In the genomic region with DNA sequence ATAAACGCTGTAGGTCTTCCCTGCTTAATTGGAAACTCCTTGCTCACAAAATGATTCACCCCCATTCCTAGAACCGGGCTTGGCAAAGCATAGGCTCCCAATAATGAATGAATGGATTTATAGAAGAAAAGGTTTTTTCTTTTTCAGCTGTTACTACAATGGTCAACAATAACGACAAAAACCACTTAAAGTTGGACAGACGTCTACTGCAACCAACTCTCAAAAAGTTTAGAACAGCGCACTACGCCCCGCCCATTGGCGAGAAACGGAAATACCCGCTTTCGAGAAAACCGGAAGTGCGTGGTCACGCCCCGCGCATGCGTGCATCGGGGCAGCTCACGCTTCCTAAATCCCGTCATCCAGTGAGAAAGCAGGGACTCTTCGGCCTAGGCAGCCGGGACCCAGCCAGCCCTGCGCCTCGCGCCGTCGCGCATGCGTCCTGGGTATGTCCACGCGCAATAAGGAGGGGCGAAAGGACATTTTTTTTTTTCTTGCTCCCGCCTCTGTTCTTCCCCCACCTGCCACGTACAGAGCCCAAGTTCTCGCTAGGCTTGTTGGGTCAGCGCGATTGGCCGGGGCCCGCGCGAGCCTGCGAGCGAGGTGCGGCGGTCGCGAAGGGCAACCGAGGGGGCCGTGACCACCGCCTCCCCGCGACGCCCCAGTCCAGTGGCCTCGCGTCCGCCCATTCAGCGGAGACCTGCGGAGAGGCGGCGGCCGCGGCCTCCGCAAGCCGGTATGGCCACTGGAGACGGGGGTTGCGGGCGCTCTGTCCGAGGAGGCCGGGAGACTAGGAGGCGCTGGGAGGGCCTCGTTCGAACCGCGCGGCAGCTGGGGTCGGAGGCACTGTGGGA, we compare ENCODE assay signal across 8 cellular contexts. TPM values are rescaled to one million over a fixed set of nuclear protein-coding genes. Genes with fewer than 3 reads are reported as not detected.
A peak's percentile ranks its signal among the peaks of the same experiment; 100 is the strongest.
DNase-seq lines count a peak whose midpoint lies in the region; ATAC-seq, FAIRE-seq and TF ChIP-seq lines count a peak whose summit lies in the region.

A gene (plus strand): TSS at position 506 of the 851 bp plus-strand sequence. CDS start 4,192 bp downstream, outside the sequence.

- H3K79me2 ChIP-seq in OCI-LY3 (ENCODE audit: low read length): peaks cover 48% of the 10 kb centered on the region

- no peaks in the 10 kb centered on the region for H3K9me3 ChIP-seq in OCI-LY3 (ENCODE audit: insufficient read depth, low read length)
- no peaks in the 10 kb centered on the region for H3K9me3 ChIP-seq in mesodermal cell (ENCODE audit: control insufficient read depth, low read length)

- DNase-seq in D341Med (ENCODE audit: low spot score) (peak; percentile 100), HuH-7 (ENCODE audit: low spot score) (peak; percentile 99)
- DNase-seq in activated CD8-positive, alpha-beta memory T cell treated with anti-CD3 and anti-CD28 coated beads, Interleukin-2, amount 50 U/mL, for 48 hours: peak; percentile 98
- DNase-seq in stimulated activated CD8-positive, alpha-beta memory T cell treated with anti-CD3 and anti-CD28 coated beads, Interleukin-15, amount 100 ng/mL, for 4 hours (ENCODE audit: low read depth in 2 of 2): peak; percentile 93 to 94

- H2AFZ ChIP-seq in OCI-LY3 (ENCODE audit: low read depth, low read length): 0 out of 2 replicates have a peak within 1 kb of the TSS, but pooled peaks have one; percentile 35

- H3K4me1 ChIP-seq in OCI-LY3 (ENCODE audit: low read length) (peaks cover 19% of the 10 kb centered on the region), mesodermal cell (ENCODE audit: control insufficient read depth, insufficient read depth, low read length, poor library complexity, severe bottlenecking) (peaks cover 4% of the 10 kb centered on the region)

- no peaks in the 10 kb centered on the region for H3K27me3 ChIP-seq in OCI-LY3 (ENCODE audit: low read depth, low read length)

- TF ChIP-seq CTCF in OCI-LY3 (IDR thresholded peaks at IDR 0.05; ENCODE audit: low read depth, low read length): no peak

- H3K36me3 ChIP-seq in OCI-LY3 (replicated peaks; ENCODE audit: low read depth, low read length) (peaks cover 25% of the 10 kb centered on the region), mesodermal cell (ENCODE audit: control insufficient read depth, insufficient read depth, low read length) (peaks cover 26% of the 10 kb centered on the region)

- H3K4me3 ChIP-seq in OCI-LY3 (ENCODE audit: low read length) (peak within 1 kb of the TSS; percentile 96), mesodermal cell (ENCODE audit: extremely low read depth, insufficient read depth, low read length, poor library complexity, severe bottlenecking) (peak within 1 kb of the TSS; percentile 67)

- FAIRE-seq in endometrium (lab: Jason Lieb, UNC): peak; percentile 99

- peak within 1 kb of the TSS; percentile 84 for H3K27ac ChIP-seq in OCI-LY3 (ENCODE audit: low read length)
- H3K27ac ChIP-seq in mesodermal cell (ENCODE audit: low read depth, low read length, severe bottlenecking): peak within 1 kb of the TSS; percentile 99

- H4K20me1 ChIP-seq in OCI-LY3 (ENCODE audit: insufficient read depth, low read length): peaks cover 39% of the 10 kb centered on the region

- peak within 1 kb of the TSS; percentile 89 for H3K4me2 ChIP-seq in OCI-LY3 (ENCODE audit: low read length)

- H3K9ac ChIP-seq in OCI-LY3 (ENCODE audit: low read length): peak within 1 kb of the TSS; percentile 96

- peak; percentile 93 for ATAC-seq in GM21515 (IDR thresholded peaks at IDR 0.05; ENCODE audit: unreplicated experiment)

- WGBS in mesodermal cell (ENCODE audit: insufficient coverage in 2 of 2), 2 experiments: 0 to 3% methylated on average over 40 to 53 of the region's 76 CpGs

RNA-seq across cellular contexts. Expression of the gene that starts here (rescaled TPM):
- polyA plus RNA-seq in mesodermal cell (2013, experiment 1 of 2): 151 TPM
- polyA plus RNA-seq in mesodermal cell (2013, experiment 2 of 2): 150 TPM

Comparison
In these comparisons a context has a peak if more than half of its experiments do, and no peak if none do; other contexts are left out.
1. Peak in every context shown above with its lines: DNase-seq, ATAC-seq, H3K4me3 ChIP-seq and H3K27ac ChIP-seq.